23 cellular contexts compared by ENCODE assay signal in genomic region chr3:78274475-78275065, GRCh38.
A peak's percentile ranks its signal among the peaks of the same experiment; 100 is the strongest.
DNase-seq lines count a peak whose midpoint lies in the region; ATAC-seq and TF ChIP-seq lines count a peak whose summit lies in the region.
"Had no signal": no experiment of that assay in that cellular context is flagged by ENCODE, and none has a peak within 500 bp of the region (broad histone marks: within the 10 kb centered on the region; RNA-seq: fewer than 3 reads in every experiment).

No MANE protein-coding gene starts in this region.

- no peak overlapping the region for H3K9ac ChIP-seq in OCI-LY3 (ENCODE audit: low read length)
- H3K9ac ChIP-seq in endodermal cell (ENCODE audit: extremely low read depth, low read length, poor library complexity, severe bottlenecking) = no peak overlapping the region
- H3K9ac ChIP-seq: BLaER1 treated with 17β-estradiol and CSF1 and Interleukin-3, amounts not matched to agents 10 nM and 100 nM had no signal

- TF ChIP-seq CTCF in OCI-LY3 (IDR thresholded peaks at IDR 0.05; ENCODE audit: low read depth, low read length) = peak; percentile 61
- peak; percentile 53 for TF ChIP-seq CTCF in endodermal cell (conservative IDR thresholded peaks at IDR 0.05)
- peak; percentile 26 for TF ChIP-seq CTCF in progenitor cell of endocrine pancreas (IDR thresholded peaks at IDR 0.05; ENCODE audit: unreplicated experiment)
- TF ChIP-seq CTCF in right atrium auricular region (IDR thresholded peaks at IDR 0.05) = no peak
- no peak for TF ChIP-seq CTCF in nephron progenitor cell (IDR thresholded peaks at IDR 0.05)

- no peak overlapping the region for H2AFZ ChIP-seq in OCI-LY3 (ENCODE audit: low read depth, low read length)

- H3K27ac ChIP-seq in OCI-LY3 (ENCODE audit: low read length) (no peak overlapping the region; the same call in 1 of the 2 replicates), endodermal cell (ENCODE audit: low read depth, low read length) (no peak overlapping the region), right atrium auricular region (no peak overlapping the region)
- H3K27ac ChIP-seq: BLaER1 treated with 17β-estradiol and CSF1 and Interleukin-3, amounts not matched to agents 10 nM and 100 nM; ovary; sigmoid colon; stomach; tibial artery had no signal

- no peaks in the 10 kb centered on the region for H4K20me1 ChIP-seq in OCI-LY3 (ENCODE audit: insufficient read depth, low read length)
- H4K20me1 ChIP-seq: BLaER1 treated with 17β-estradiol and CSF1 and Interleukin-3, amounts not matched to agents 10 nM and 100 nM had no signal

- no peaks in the 10 kb centered on the region; the same call in 1 of the 2 replicates for H3K9me3 ChIP-seq in OCI-LY3 (ENCODE audit: insufficient read depth, low read length)
- H3K9me3 ChIP-seq in endodermal cell (ENCODE audit: control insufficient read depth, low read length) = no peaks in the 10 kb centered on the region
- H3K9me3 ChIP-seq in right atrium auricular region = no peaks in the 10 kb centered on the region
- H3K9me3 ChIP-seq: BLaER1 treated with 17β-estradiol and CSF1 and Interleukin-3, amounts not matched to agents 10 nM and 100 nM; ovary; sigmoid colon; stomach; tibial artery had no signal

- WGBS in endodermal cell (ENCODE audit: insufficient coverage in 1 of 2, insufficient read length in 1 of 2), 2 experiments = 84% methylated on average over 2 of the region's 2 CpGs; no CpG with 5 or more reads in 1 of the 2 experiments

- H3K36me3 Mint-ChIP-seq in endodermal cell (ENCODE audit: low read depth) = no peaks in the 10 kb centered on the region
- no peaks in the 10 kb centered on the region for H3K36me3 Mint-ChIP-seq in progenitor cell of endocrine pancreas (ENCODE audit: insufficient read depth)
- H3K36me3 Mint-ChIP-seq in nephron progenitor cell (ENCODE audit: low read depth) = no peaks in the 10 kb centered on the region
- H3K36me3 Mint-ChIP-seq: activated naive CD4-positive, alpha-beta T cell treated with anti-CD3 and anti-CD28 coated beads, Interleukin-2, amount 50 U/mL, for 72 hours; naive B cell had no signal

- no peak overlapping the region for H3K4me3 Mint-ChIP-seq in endodermal cell
- no peak overlapping the region for H3K4me3 Mint-ChIP-seq in progenitor cell of endocrine pancreas (ENCODE audit: low read depth)
- no peak overlapping the region for H3K4me3 Mint-ChIP-seq in nephron progenitor cell
- H3K4me3 Mint-ChIP-seq: activated T-helper 17 cell treated with anti-CD3 and anti-CD28 coated beads, Interleukin-2, amount 50 U/mL, for 72 hours; naive B cell had no signal

- peaks cover 9% of the 10 kb centered on the region for H3K36me3 ChIP-seq in OCI-LY3 (replicated peaks; ENCODE audit: low read depth, low read length)
- no peaks in the 10 kb centered on the region for H3K36me3 ChIP-seq in endodermal cell (ENCODE audit: control insufficient read depth, insufficient read depth, low read length)
- H3K36me3 ChIP-seq in right atrium auricular region = no peaks in the 10 kb centered on the region
- H3K36me3 ChIP-seq: BLaER1 treated with 17β-estradiol and CSF1 and Interleukin-3, amounts not matched to agents 10 nM and 100 nM; ovary; sigmoid colon; stomach; tibial artery had no signal

- no peak overlapping the region for H3K4me2 ChIP-seq in OCI-LY3 (ENCODE audit: low read length)

- H3K4me3 ChIP-seq in OCI-LY3 (ENCODE audit: low read length) (no peak overlapping the region), endodermal cell (ENCODE audit: low read length) (no peak overlapping the region), right atrium auricular region (no peak overlapping the region)
- H3K4me3 ChIP-seq: BLaER1 treated with 17β-estradiol and CSF1 and Interleukin-3, amounts not matched to agents 10 nM and 100 nM; ovary; sigmoid colon; stomach; tibial artery had no signal

- no peak for ATAC-seq in GM19397 (IDR thresholded peaks at IDR 0.05; ENCODE audit: unreplicated experiment)
- ATAC-seq: activated naive CD4-positive, alpha-beta T cell treated with anti-CD3 and anti-CD28 coated beads, Interleukin-2, amount 50 U/mL, for 72 hours; activated T-helper 17 cell treated with anti-CD3 and anti-CD28 coated beads, Interleukin-2, amount 50 U/mL, for 72 hours; left ventricle myocardium superior had no signal

- H3K27me3 Mint-ChIP-seq in endodermal cell (ENCODE audit: insufficient read depth) (no peaks in the 10 kb centered on the region), progenitor cell of endocrine pancreas (no peaks in the 10 kb centered on the region), nephron progenitor cell (ENCODE audit: low read depth, poor library complexity) (peaks cover 7% of the 10 kb centered on the region)
- H3K27me3 Mint-ChIP-seq: activated T-helper 17 cell treated with anti-CD3 and anti-CD28 coated beads, Interleukin-2, amount 50 U/mL, for 72 hours; naive B cell had no signal

- peak; percentile 2 for DNase-seq in SIG-M5 treated with dmso at 0.1 percent for 504 hours (lab: John Stamatoyannopoulos, UW; ENCODE audit: unreplicated experiment)
- DNase-seq in SIG-M5 (lab: John Stamatoyannopoulos, UW) = no peak
- no peak for DNase-seq in endodermal cell
- DNase-seq in progenitor cell of endocrine pancreas (ENCODE audit: low spot score, unreplicated experiment) = no peak
- DNase-seq in right atrium auricular region (ENCODE audit: low spot score) = no peak
- DNase-seq in nephron progenitor cell = no peak
- DNase-seq: activated CD4-positive, alpha-beta T cell treated with anti-CD3 and anti-CD28 coated beads, Interleukin-2, amount 50 U/mL, for 4 hours; activated CD8-positive, alpha-beta memory T cell treated with anti-CD3 and anti-CD28 coated beads, Interleukin-2, amount 50 U/mL, for 4 hours; aorta; caudate nucleus; erythroblast; left ventricle myocardium superior; naive B cell; NCI-H2029 treated with DMSO at 0.1 percent for 48 hours; ovary; sigmoid colon; stomach; tibial artery had no signal

- H3K27ac Mint-ChIP-seq in endodermal cell = no peak overlapping the region
- no peak overlapping the region for H3K27ac Mint-ChIP-seq in progenitor cell of endocrine pancreas
- H3K27ac Mint-ChIP-seq in nephron progenitor cell = no peak overlapping the region
- H3K27ac Mint-ChIP-seq: activated naive CD4-positive, alpha-beta T cell treated with anti-CD3 and anti-CD28 coated beads, Interleukin-2, amount 50 U/mL, for 72 hours; activated T-helper 17 cell treated with anti-CD3 and anti-CD28 coated beads, Interleukin-2, amount 50 U/mL, for 72 hours; naive B cell had no signal

- H3K4me1 ChIP-seq in OCI-LY3 (ENCODE audit: low read length) = peaks cover 65% of the 10 kb centered on the region
- no peaks in the 10 kb centered on the region for H3K4me1 ChIP-seq in endodermal cell (ENCODE audit: control insufficient read depth, insufficient read depth, low read length)
- no peaks in the 10 kb centered on the region for H3K4me1 ChIP-seq in right atrium auricular region
- H3K4me1 ChIP-seq: sigmoid colon, stomach, tibial artery had no signal

- no peaks in the 10 kb centered on the region for H3K4me1 Mint-ChIP-seq in endodermal cell
- H3K4me1 Mint-ChIP-seq in progenitor cell of endocrine pancreas (ENCODE audit: low read depth) = no peaks in the 10 kb centered on the region
- H3K4me1 Mint-ChIP-seq in nephron progenitor cell = no peaks in the 10 kb centered on the region
- H3K4me1 Mint-ChIP-seq: activated T-helper 17 cell treated with anti-CD3 and anti-CD28 coated beads, Interleukin-2, amount 50 U/mL, for 72 hours had no signal

- no peaks in the 10 kb centered on the region for H3K79me2 ChIP-seq in OCI-LY3 (ENCODE audit: low read length)

- H3K9me3 Mint-ChIP-seq in endodermal cell = peaks cover 2% of the 10 kb centered on the region
- H3K9me3 Mint-ChIP-seq in progenitor cell of endocrine pancreas (ENCODE audit: low read depth) = no peaks in the 10 kb centered on the region
- no peaks in the 10 kb centered on the region for H3K9me3 Mint-ChIP-seq in nephron progenitor cell

- H3K27me3 ChIP-seq in OCI-LY3 (ENCODE audit: low read depth, low read length) (no peaks in the 10 kb centered on the region), endodermal cell (ENCODE audit: control insufficient read depth, insufficient read depth, low read length, poor library complexity, severe bottlenecking) (no peaks in the 10 kb centered on the region), right atrium auricular region (no peaks in the 10 kb centered on the region)
- H3K27me3 ChIP-seq: BLaER1 treated with 17β-estradiol and CSF1 and Interleukin-3, amounts not matched to agents 10 nM and 100 nM; ovary; sigmoid colon; stomach; tibial artery had no signal

Comparison
In these comparisons a context has a peak if more than half of its experiments do, and no peak if none do; other contexts are left out.
1. CTCF ChIP-seq: peak in OCI-LY3 (single experiment), endodermal cell (single experiment) and progenitor cell of endocrine pancreas (single experiment); none in right atrium auricular region (0 of 2) and nephron progenitor cell (single experiment).